Comparison of ENCODE assay signal across 27 cellular contexts in the genomic region with DNA sequence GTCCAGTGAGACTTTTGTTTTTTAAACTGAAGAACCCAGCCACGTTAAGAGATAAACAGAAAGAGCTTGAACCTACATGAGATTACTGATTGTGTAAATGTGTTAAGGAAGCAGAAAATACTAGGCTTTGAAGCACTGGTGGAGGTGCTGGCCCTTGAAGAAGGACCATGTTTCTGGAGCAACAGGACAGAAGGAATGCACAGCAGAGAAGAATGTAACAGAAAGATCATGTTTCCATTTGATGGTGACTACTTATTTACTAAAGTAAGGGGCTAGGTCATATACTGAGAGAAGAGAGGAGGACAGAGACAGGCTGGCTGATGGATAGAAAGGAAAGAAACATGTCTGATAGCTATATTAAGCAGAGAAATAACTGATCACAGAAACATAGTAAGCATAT.
"Had no signal": no experiment of that assay in that cellular context is flagged by ENCODE, and none has a peak within 500 bp of the region (broad histone marks: within the 10 kb centered on the region; RNA-seq: fewer than 3 reads in every experiment).

No MANE protein-coding gene starts in this region.

- H3K4me3 Mint-ChIP-seq: activated CD4-positive, alpha-beta T cell treated with anti-CD3 and anti-CD28 coated beads, Interleukin-2, amount 10 ng/mL, durations not matched to agents 7 days and 5 days; activated CD8-positive, alpha-beta T cell treated with anti-CD3 and anti-CD28 coated beads, Interleukin-2, amount 10 ng/mL, durations not matched to agents 7 days and 5 days; activated naive CD4-positive, alpha-beta T cell treated with anti-CD3 and anti-CD28 coated beads for 36 hours; activated T-cell treated with anti-CD3 and anti-CD28 coated beads, Interleukin-2, amount 50 U/mL, for 4 hours; activated T-helper 1 cell treated with anti-CD3 and anti-CD28 coated beads, Interleukin-12 subunit alpha, Interleukin-12 subunit beta, Interleukin-2, Interleukin-4 antibody, amounts not matched to agents 30 ng/mL and 10 ng/mL and 1 ng/mL, durations not matched to agents 14 hours and 24 hours and 36 hours had no signal

- H3K9me3 ChIP-seq: body of pancreas, breast epithelium, SJCRH30 had no signal

- H3K4me3 ChIP-seq: body of pancreas, breast epithelium, SJCRH30, SK-N-MC had no signal

- H3K27me3 Mint-ChIP-seq: activated CD4-positive, alpha-beta T cell treated with anti-CD3 and anti-CD28 coated beads, Interleukin-2, amount 10 ng/mL, durations not matched to agents 7 days and 5 days had no signal

- H3K36me3 ChIP-seq: SJCRH30 had no signal

- H3K9me3 Mint-ChIP-seq: activated CD4-positive, alpha-beta T cell treated with anti-CD3 and anti-CD28 coated beads, Interleukin-2, amount 10 ng/mL, durations not matched to agents 7 days and 5 days; activated naive CD4-positive, alpha-beta T cell treated with anti-CD3 and anti-CD28 coated beads for 36 hours; activated naive CD4-positive, alpha-beta T cell treated with anti-CD3 and anti-CD28 coated beads, Interleukin-2, amount 50 U/mL, for 72 hours; activated T-cell treated with anti-CD3 and anti-CD28 coated beads, Interleukin-2, amount 50 U/mL, for 4 hours; activated T-helper 1 cell treated with anti-CD3 and anti-CD28 coated beads, Interleukin-12 subunit alpha, Interleukin-12 subunit beta, Interleukin-2, Interleukin-4 antibody, amounts not matched to agents 30 ng/mL and 10 ng/mL and 1 ng/mL, durations not matched to agents 14 hours and 24 hours and 36 hours had no signal

- ATAC-seq: activated CD8-positive, alpha-beta T cell treated with anti-CD3 and anti-CD28 coated beads, Interleukin-2, amount 10 ng/mL, durations not matched to agents 7 days and 5 days; activated naive CD4-positive, alpha-beta T cell treated with anti-CD3 and anti-CD28 coated beads, Interleukin-2, amount 50 U/mL, for 72 hours; activated T-cell treated with anti-CD3 and anti-CD28 coated beads, Interleukin-2, amount 50 U/mL, for 4 hours; body of pancreas; Panc1 had no signal

- H3K9ac ChIP-seq: KMS-11 had no signal

- H3K27ac ChIP-seq: body of pancreas, breast epithelium, KMS-11, SJCRH30, SK-N-MC had no signal

- DNase-seq: activated CD4-positive, alpha-beta T cell treated with anti-CD3 and anti-CD28 coated beads, Interleukin-2, amount 10 ng/mL, durations not matched to agents 7 days and 5 days; activated CD4-positive, alpha-beta T cell treated with anti-CD3 and anti-CD28 coated beads, Interleukin-2, amount 50 U/mL, for 48 hours; activated CD8-positive, alpha-beta T cell treated with anti-CD3 and anti-CD28 coated beads, Interleukin-2, amount 10 ng/mL, durations not matched to agents 7 days and 5 days; activated gamma-delta T cell treated with Interleukin-2 at 50 U/mL for 16 hours; activated naive CD4-positive, alpha-beta T cell treated with anti-CD3 and anti-CD28 coated beads for 36 hours; activated T-cell treated with anti-CD3 and anti-CD28 coated beads, Interleukin-2, amount 50 U/mL, for 4 hours; anterior cingulate cortex; body of pancreas; caudate nucleus; cerebellar nuclear complex; NCI-H1092 treated with DMSO at 0.1 percent for 48 hours; NCI-H1417; NCI-H146; NCI-H187; NCI-H2029 treated with DMSO at 0.1 percent for 48 hours; NCI-H345; NCI-H524 treated with DMSO at 0.1 percent for 48 hours; NK-92 treated with Interleukin-12 subunit alpha and Interleukin-12 subunit beta, amount 100 ng/mL, for 24 hours; SHP77; SJCRH30; T1000 had no signal

- H3K4me1 Mint-ChIP-seq: activated CD4-positive, alpha-beta T cell treated with anti-CD3 and anti-CD28 coated beads, Interleukin-2, amount 10 ng/mL, durations not matched to agents 7 days and 5 days had no signal

- H3K27ac Mint-ChIP-seq: activated CD4-positive, alpha-beta T cell treated with anti-CD3 and anti-CD28 coated beads, Interleukin-2, amount 10 ng/mL, durations not matched to agents 7 days and 5 days; activated CD8-positive, alpha-beta T cell treated with anti-CD3 and anti-CD28 coated beads, Interleukin-2, amount 10 ng/mL, durations not matched to agents 7 days and 5 days; activated naive CD4-positive, alpha-beta T cell treated with anti-CD3 and anti-CD28 coated beads for 36 hours; activated naive CD4-positive, alpha-beta T cell treated with anti-CD3 and anti-CD28 coated beads, Interleukin-2, amount 50 U/mL, for 72 hours; activated T-helper 1 cell treated with anti-CD3 and anti-CD28 coated beads, Interleukin-12 subunit alpha, Interleukin-12 subunit beta, Interleukin-2, Interleukin-4 antibody, amounts not matched to agents 30 ng/mL and 10 ng/mL and 1 ng/mL, durations not matched to agents 14 hours and 24 hours and 36 hours had no signal

- H3K27me3 ChIP-seq: body of pancreas, breast epithelium, SJCRH30 had no signal

- H3K4me2 ChIP-seq: KMS-11 had no signal

- H3K4me1 ChIP-seq: body of pancreas, breast epithelium, SJCRH30 had no signal

- H3K36me3 Mint-ChIP-seq: activated naive CD4-positive, alpha-beta T cell treated with anti-CD3 and anti-CD28 coated beads, Interleukin-2, amount 50 U/mL, for 72 hours had no signal
